Comparison of ENCODE assay signal across 8 cellular contexts in the genomic region with DNA sequence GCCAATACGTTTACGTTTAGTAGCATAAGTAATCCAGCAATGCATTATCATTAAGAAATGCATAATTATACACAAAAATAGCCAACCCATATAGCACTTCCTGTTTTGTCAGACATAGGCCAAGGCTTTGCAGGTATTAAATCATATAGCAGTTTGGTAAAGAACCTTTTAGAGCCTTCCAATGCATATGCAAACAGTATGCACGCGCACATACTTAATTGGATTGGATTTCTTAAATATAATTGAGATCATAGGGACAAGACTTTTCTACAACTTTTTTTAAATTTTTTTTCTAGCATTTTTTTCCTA. TPM values are rescaled to one million over a fixed set of nuclear protein-coding genes. Genes with fewer than 3 reads are reported as not detected.
DNase-seq lines count a peak whose midpoint lies in the region; ATAC-seq, FAIRE-seq and TF ChIP-seq lines count a peak whose summit lies in the region.

No MANE protein-coding gene starts in this region.

- H3K79me2 ChIP-seq in OCI-LY3 (ENCODE audit: low read length) (peaks cover 36% of the 10 kb centered on the region), endothelial cell of umbilical vein (ENCODE audit: control insufficient read depth, insufficient read depth, low read length) (peaks cover 40% of the 10 kb centered on the region)

- no peak for ATAC-seq in psoas muscle
- no peak for ATAC-seq in HG03175 (IDR thresholded peaks at IDR 0.05; ENCODE audit: unreplicated experiment)
- no peak for ATAC-seq in GM21529 (IDR thresholded peaks at IDR 0.05; ENCODE audit: unreplicated experiment)

- no peaks in the 10 kb centered on the region for H3K9me1 ChIP-seq in endothelial cell of umbilical vein (replicated peaks; ENCODE audit: control insufficient read depth, extremely low read depth, insufficient read depth, low read length)

- no TSS peak for BruUV-seq in endothelial cell of umbilical vein (replicated peaks; lab: Mats Ljungman, UMichigan)

- CTCF ChIA-PET in endothelial cell of umbilical vein (lab: Charles Lee): no interaction called here

- H3K9ac ChIP-seq in OCI-LY3 (ENCODE audit: low read length) (peak overlapping the region; percentile 57), endothelial cell of umbilical vein (replicated peaks; ENCODE audit: extremely low read depth, insufficient read depth, low read length) (peak overlapping the region; percentile 87)

- H3K4me2 ChIP-seq in OCI-LY3 (ENCODE audit: low read length) (peak overlapping the region; percentile 58), endothelial cell of umbilical vein (ENCODE audit: insufficient read depth, low read length) (peak overlapping the region; percentile 77)

- no peaks in the 10 kb centered on the region for H4K20me1 ChIP-seq in OCI-LY3 (ENCODE audit: insufficient read depth, low read length)
- H4K20me1 ChIP-seq in endothelial cell of umbilical vein (replicated peaks; ENCODE audit: control insufficient read depth, extremely low read depth, insufficient read depth, low read length): no peaks in the 10 kb centered on the region

- H3K27me3 ChIP-seq in OCI-LY3 (ENCODE audit: low read depth, low read length) (no peaks in the 10 kb centered on the region), endothelial cell of umbilical vein (ENCODE audit: control insufficient read depth in 2 of 2, insufficient read depth in 2 of 2, low read length in 2 of 2) (peaks cover 4 to 10% of the 10 kb centered on the region in 2 experiments), psoas muscle (ENCODE audit: insufficient read depth in 3 of 3, low read length in 2 of 3) (no peaks in the 10 kb centered on the region)

- H3K4me3 ChIP-seq in GM12875 (ENCODE audit: low read depth, low read length) (peak overlapping the region; percentile 81), OCI-LY3 (ENCODE audit: low read length) (peak overlapping the region; percentile 84), endothelial cell of umbilical vein (replicated peaks in 1 of 3; ENCODE audit: insufficient read depth in 1 of 3, low read depth in 1 of 3, low read length in 3 of 3) (peak overlapping the region; percentile 88 to 99 (median 89)), psoas muscle (peak overlapping the region; percentile 88)

- H3K27ac ChIP-seq in OCI-LY3 (ENCODE audit: low read length) (no peak overlapping the region), endothelial cell of umbilical vein (ENCODE audit: insufficient read depth, low read depth, low read length) (peak overlapping the region; percentile 74), psoas muscle (peak overlapping the region; percentile 93)

- H2AFZ ChIP-seq in OCI-LY3 (ENCODE audit: low read depth, low read length) (no peak overlapping the region), endothelial cell of umbilical vein (ENCODE audit: low read depth, low read length) (peak overlapping the region; percentile 90)

- peaks cover 16% of the 10 kb centered on the region for H3K4me1 ChIP-seq in OCI-LY3 (ENCODE audit: low read length)
- H3K4me1 ChIP-seq in endothelial cell of umbilical vein (ENCODE audit: control insufficient read depth, extremely low read depth, insufficient read depth, low read length): peaks cover 14% of the 10 kb centered on the region
- H3K4me1 ChIP-seq in psoas muscle: peaks cover 14% of the 10 kb centered on the region

- POLR2A ChIA-PET in endothelial cell of umbilical vein (lab: Charles Lee): no interaction called here

- H3K36me3 ChIP-seq in OCI-LY3 (replicated peaks; ENCODE audit: low read depth, low read length): peaks cover 7% of the 10 kb centered on the region
- peaks cover 0 to 6% of the 10 kb centered on the region in 2 experiments for H3K36me3 ChIP-seq in endothelial cell of umbilical vein (ENCODE audit: control insufficient read depth in 2 of 2, extremely low read depth in 1 of 2, insufficient read depth in 2 of 2, low read length in 2 of 2)
- H3K36me3 ChIP-seq in psoas muscle (ENCODE audit: insufficient read depth in 1 of 2, low read depth in 1 of 2): peaks cover 0 to 3% of the 10 kb centered on the region in 2 donors

- no peaks in the 10 kb centered on the region for H3K9me3 ChIP-seq in OCI-LY3 (ENCODE audit: insufficient read depth, low read length)
- no peaks in the 10 kb centered on the region for H3K9me3 ChIP-seq in endothelial cell of umbilical vein (replicated peaks; ENCODE audit: control insufficient read depth, insufficient read depth, low read length)
- no peaks in the 10 kb centered on the region for H3K9me3 ChIP-seq in psoas muscle

- no peak for DNase-seq in endothelial cell of umbilical vein (ENCODE audit: low read depth, low spot score)
- DNase-seq in psoas muscle: no peak
- no peak for DNase-seq in cortex of kidney (lab: John Stamatoyannopoulos, UW)
- DNase-seq in stimulated activated CD4-positive, alpha-beta T cell treated with anti-CD3 and anti-CD28 coated beads, Interleukin-15, amount 100 ng/mL, for 24 hours: no peak

- intact Hi-C loops in endothelial cell of umbilical vein (cut with micrococcal nuclease) (loop anchor here (1.0 kb wide), 1 partner anchor 18 kb away; no protein-coding TSS in a partner anchor), psoas muscle (cut with DNase I) (no loop called here)

- TF ChIP-seq POLR2A in endothelial cell of umbilical vein (IDR thresholded peaks at IDR 0.05; ENCODE audit: low read depth, low read length): no peak

- TF ChIP-seq CTCF in GM12875 (IDR thresholded peaks at IDR 0.05; ENCODE audit: borderline replicate concordance, insufficient read depth, low read depth, low read length) (no peak), OCI-LY3 (IDR thresholded peaks at IDR 0.05; ENCODE audit: low read depth, low read length) (no peak), endothelial cell of umbilical vein (IDR thresholded peaks at IDR 0.05; ENCODE audit: extremely low read depth in 1 of 2, insufficient read depth in 1 of 2, low read depth in 1 of 2, low read length in 2 of 2) (no peak), psoas muscle (IDR thresholded peaks at IDR 0.05) (no peak)

- no peak for FAIRE-seq in endothelial cell of umbilical vein (lab: Jason Lieb, UNC)

- dilution Hi-C loops in endothelial cell of umbilical vein (cut with MboI; ENCODE audit: extremely low pct_ligation_motif_present, low sequenced_read_pairs): no loop called here

- WGBS in psoas muscle, 3 donors: 45 to 46% (median 45%) methylated on average over 4 of the region's 4 CpGs

TF ChIP-seq in endothelial cell of umbilical vein, 7 proteins besides CTCF, POLR2A, EP300 and RAD21:
- TF ChIP-seq MYC (IDR thresholded peaks at IDR 0.05; ENCODE audit: low read depth, low read length) (no peak), EZH2 (IDR thresholded peaks at IDR 0.05; ENCODE audit: borderline replicate concordance, low read depth, low read length, severe bottlenecking) (no peak), GATA2 (IDR thresholded peaks at IDR 0.05; ENCODE audit: insufficient read depth, insufficient read length, low read depth, low read length) (no peak), FOS (IDR thresholded peaks at IDR 0.05; ENCODE audit: borderline replicate concordance, insufficient read depth, low read length) (no peak)
TF ChIP-seq in endothelial cell of umbilical vein: peak in this region for 0.

RNA-seq across cellular contexts. Expression of a gene that starts 0.7 kb away (rescaled TPM):
- total RNA-seq in endothelial cell of umbilical vein: 64.6 and 68.5 TPM in 2 replicates
- 29.2 and 35.9 TPM in 2 replicates for polyA plus RNA-seq in endothelial cell of umbilical vein
- 42.9 and 43.1 TPM in 2 replicates for polyA plus RNA-seq in endothelial cell of umbilical vein (2011; cell fraction: cytosol; rRNA removed)
- 52.1 and 62.9 TPM in 2 replicates for polyA plus RNA-seq in endothelial cell of umbilical vein (2011; cell fraction: nucleus; rRNA removed)
- polyA plus RNA-seq in endothelial cell of umbilical vein (2012): 61.1 and 73.3 TPM in 2 replicates
- polyA minus RNA-seq in endothelial cell of umbilical vein: 74.6 and 96.0 TPM in 2 replicates
- polyA minus RNA-seq in endothelial cell of umbilical vein (2011; cell fraction: cytosol; rRNA and poly(A)+ RNA removed): 24.8 TPM
- 60.0 and 80.1 TPM in 2 replicates for polyA minus RNA-seq in endothelial cell of umbilical vein (2011; cell fraction: nucleus; rRNA and poly(A)+ RNA removed)
- total RNA-seq in psoas muscle: 10 to 100 TPM; 13.5 to 22.6 (median 19.5) TPM
- polyA plus RNA-seq in psoas muscle: 10 to 100 TPM; 12.2 to 29.8 (median 26.3) TPM
